ENCODE assay signal across 8 cellular contexts in genomic region chr9:12819436-12820185, GRCh38. TPM values are rescaled to one million over a fixed set of nuclear protein-coding genes. Genes with fewer than 3 reads are reported as not detected.
A peak's percentile ranks its signal among the peaks of the same experiment; 100 is the strongest.
DNase-seq lines count a peak whose midpoint lies in the region; ATAC-seq, FAIRE-seq and TF ChIP-seq lines count a peak whose summit lies in the region.

No MANE protein-coding gene starts in this region.

- H3K36me3 ChIP-seq in RWPE2 (ENCODE audit: low read depth) = no peaks in the 10 kb centered on the region
- no peaks in the 10 kb centered on the region for H3K36me3 ChIP-seq in kidney (ENCODE audit: control insufficient read depth in 1 of 2, insufficient read depth in 2 of 2, low read length in 2 of 2)

- H3K4me3 ChIP-seq in RWPE2 (ENCODE audit: severe bottlenecking) = no peak overlapping the region
- H3K4me3 ChIP-seq in kidney (ENCODE audit: low read length in 2 of 2) = no peak overlapping the region

- peak overlapping the region; percentile 60 for H3K27ac Mint-ChIP-seq in HFFc6

- DNase-seq in ELF-1 (ENCODE audit: low read depth, low spot score) (peak; percentile 64), HFFc6 (peak; percentile 9), RWPE2 (ENCODE audit: low spot score) (no peak), kidney (no peak), NCI-H1436 (lab: John Stamatoyannopoulos, UW) (no peak), NCI-H1436 treated with DMSO at 0.1 percent for 48 hours (lab: John Stamatoyannopoulos, UW) (no peak)

- H3K4me1 ChIP-seq in RWPE2 (ENCODE audit: insufficient read depth, poor library complexity, severe bottlenecking) = peaks cover 37% of the 10 kb centered on the region
- peaks cover 0 to 4% of the 10 kb centered on the region in 2 donors for H3K4me1 ChIP-seq in kidney (ENCODE audit: control insufficient read depth in 1 of 2, insufficient read depth in 1 of 2, low read depth in 1 of 2, low read length in 2 of 2)

- no peak overlapping the region for H3K9ac ChIP-seq in kidney (ENCODE audit: low read length in 2 of 2)

- peak overlapping the region; percentile 29; the same call in 1 of the 2 replicates for H3K4me3 Mint-ChIP-seq in HFFc6

- H3K9me3 ChIP-seq in RWPE2 (ENCODE audit: severe bottlenecking) = no peaks in the 10 kb centered on the region
- H3K9me3 ChIP-seq in kidney (ENCODE audit: control insufficient read depth in 1 of 2, low read length in 2 of 2) = no peaks in the 10 kb centered on the region

- H3K27me3 ChIP-seq in RWPE2 (ENCODE audit: insufficient read depth, poor library complexity, severe bottlenecking) = no peaks in the 10 kb centered on the region

- H3K27ac ChIP-seq in RWPE2 (ENCODE audit: poor library complexity, severe bottlenecking) = no peak overlapping the region
- H3K27ac ChIP-seq in kidney (ENCODE audit: low read depth in 2 of 2, low read length in 2 of 2) = no peak overlapping the region

- H3K27me3 Mint-ChIP-seq in HFFc6 (ENCODE audit: insufficient read depth) = no peaks in the 10 kb centered on the region

- H3K9me3 Mint-ChIP-seq in HFFc6 = no peaks in the 10 kb centered on the region

- H3K36me3 Mint-ChIP-seq in HFFc6 (ENCODE audit: low read depth) = no peaks in the 10 kb centered on the region

- intact Hi-C loops in kidney (cut with DNase I) = no loop called here

- peaks cover 61% of the 10 kb centered on the region for H3K4me1 Mint-ChIP-seq in HFFc6 (ENCODE audit: low read depth)

- TF ChIP-seq CTCF in HFFc6 (IDR thresholded peaks at IDR 0.05) (peak; percentile 79), RWPE2 (IDR thresholded peaks at IDR 0.05; ENCODE audit: poor library complexity, severe bottlenecking) (peak; percentile 32), kidney (IDR thresholded peaks at IDR 0.05; ENCODE audit: borderline replicate concordance, extremely low read depth, insufficient read depth) (peak; percentile 30)

- ATAC-seq in RWPE2 (ENCODE audit: low read depth) (no peak), GM18511 (IDR thresholded peaks at IDR 0.05; ENCODE audit: unreplicated experiment) (no peak), HG03520 (IDR thresholded peaks at IDR 0.05; ENCODE audit: unreplicated experiment) (no peak)

- no peak for FAIRE-seq in kidney (lab: Jason Lieb, UNC)

RNA-seq across cellular contexts. Expression of gene LURAP1L, which starts 44.8 kb away (rescaled TPM):
- total RNA-seq in HFFc6 (2021; fragmentation: NEBNext Ultra II Directional; extraction: Animal tissue kit (Norgen Biotek cat#: 25700)) = 1 to 10 TPM; 1.1 to 1.7 (median 1.3) TPM
- total RNA-seq in kidney = 11.1 TPM
- polyA plus RNA-seq in kidney (ENCODE audit: insufficient read depth, low read depth, low replicate concordance) = 3.8 TPM

Comparison
In these comparisons a context has a peak if more than half of its experiments do, and no peak if none do; other contexts are left out.
1. DNase-seq: peak in ELF-1 (single experiment) and HFFc6 (single experiment); none in RWPE2 (single experiment), kidney (single experiment), NCI-H1436 (single experiment) and NCI-H1436 treated with DMSO at 0.1 percent for 48 hours (single experiment).
2. Peak in every context shown above with its lines, with median percentiles within 50 percentile points of each other: CTCF ChIP-seq.